ENCODE assay signal across 9 cellular contexts in genomic region chr12:119649202-119649808, GRCh38. TPM values are rescaled to one million over a fixed set of nuclear protein-coding genes. Genes with fewer than 3 reads are reported as not detected.
A peak's percentile ranks its signal among the peaks of the same experiment; 100 is the strongest.
DNase-seq lines count a peak whose midpoint lies in the region; ATAC-seq and TF ChIP-seq lines count a peak whose summit lies in the region.
"Had no signal": no experiment of that assay in that cellular context is flagged by ENCODE, and none has a peak within 500 bp of the region (broad histone marks: within the 10 kb centered on the region; RNA-seq: fewer than 3 reads in every experiment).

No MANE protein-coding gene starts in this region.

- no peak overlapping the region for H3K27ac Mint-ChIP-seq in activated naive CD4-positive, alpha-beta T cell treated with anti-CD3 and anti-CD28 coated beads, Interleukin-2, amount 50 U/mL, for 72 hours
- H3K27ac Mint-ChIP-seq: CD4-positive, alpha-beta memory T cell had no signal

- in situ Hi-C loops in gastrocnemius medialis (cut with MboI; ENCODE audit: low sequenced_read_pairs in 4 of 4) = no loop called here

- H3K36me3 ChIP-seq in colonic mucosa (no peaks in the 10 kb centered on the region), gastrocnemius medialis (no peaks in the 10 kb centered on the region)

- TF ChIP-seq CTCF in colonic mucosa (IDR thresholded peaks at IDR 0.05) (peak; percentile 47), gastrocnemius medialis (IDR thresholded peaks at IDR 0.05 in 4 of 5, conservative IDR thresholded peaks at IDR 0.05 in 1 of 5) (peak; percentile 46 to 77 (median 69))

- peaks cover 5 to 10% of the 10 kb centered on the region in 2 donors for H3K36me3 Mint-ChIP-seq in activated naive CD4-positive, alpha-beta T cell treated with anti-CD3 and anti-CD28 coated beads, Interleukin-2, amount 50 U/mL, for 72 hours

- no peak for TF ChIP-seq POLR2A in gastrocnemius medialis (IDR thresholded peaks at IDR 0.05)

- H3K9me3 ChIP-seq in colonic mucosa (no peaks in the 10 kb centered on the region), gastrocnemius medialis (no peaks in the 10 kb centered on the region)

- intact Hi-C loops in colonic mucosa (cut with DNase I) (no loop called here), gastrocnemius medialis (cut with DNase I; ENCODE audit: low total_unique reads) (loop anchor here (5.0 kb wide), 1 partner anchor 207 kb away; no protein-coding TSS in a partner anchor)

- H3K9me3 Mint-ChIP-seq in activated naive CD4-positive, alpha-beta T cell treated with anti-CD3 and anti-CD28 coated beads, Interleukin-2, amount 50 U/mL, for 72 hours = peaks cover 0 to 17% of the 10 kb centered on the region in 2 donors

- H3K27me3 ChIP-seq in colonic mucosa (no peaks in the 10 kb centered on the region), gastrocnemius medialis (no peaks in the 10 kb centered on the region)

- H3K9ac ChIP-seq in colonic mucosa (ENCODE audit: low read depth in 2 of 2, low read length in 2 of 2) = no peak overlapping the region

- no peaks in the 10 kb centered on the region for H3K4me1 ChIP-seq in colonic mucosa
- H3K4me1 ChIP-seq in gastrocnemius medialis = peaks cover 4 to 5% of the 10 kb centered on the region in 2 donors

- H3K27ac ChIP-seq in colonic mucosa (no peak overlapping the region), gastrocnemius medialis (no peak overlapping the region)

- H3K4me3 ChIP-seq in colonic mucosa = no peak overlapping the region
- H3K4me3 ChIP-seq in gastrocnemius medialis = no peak overlapping the region

- no peak for ATAC-seq in gastrocnemius medialis
- no peak for ATAC-seq in HG03139 (IDR thresholded peaks at IDR 0.05; ENCODE audit: unreplicated experiment)
- ATAC-seq in activated naive CD4-positive, alpha-beta T cell treated with anti-CD3 and anti-CD28 coated beads, Interleukin-2, amount 50 U/mL, for 72 hours = no peak

- DNase-seq in NCI-H1436 (lab: John Stamatoyannopoulos, UW) (peak; percentile 39), NCI-H1436 treated with DMSO at 0.1 percent for 48 hours (lab: John Stamatoyannopoulos, UW) (no peak), NAMALWA (ENCODE audit: low spot score) (peak; percentile 57), colonic mucosa (no peak), gastrocnemius medialis (no peak), NCI-H524 (lab: John Stamatoyannopoulos, UW) (no peak)
- DNase-seq in activated naive CD4-positive, alpha-beta T cell treated with anti-CD3 and anti-CD28 coated beads, Interleukin-2, amount 50 U/mL, for 72 hours (ENCODE audit: low spot score in 2 of 2) = no peak

RNA-seq across cellular contexts. Expression of gene PRKAB1, which starts 18.6 kb away (rescaled TPM):
- total RNA-seq in colonic mucosa = 10 to 100 TPM; 70.4 to 76.7 TPM
- total RNA-seq in gastrocnemius medialis = 10 to 100 TPM in 3 of 4 donors, 1 to 10 TPM in 1; 7.1 to 21.0 (median 17.6) TPM
- 10 to 100 TPM; 18.2 to 63.7 TPM for total RNA-seq in activated naive CD4-positive, alpha-beta T cell treated with anti-CD3 and anti-CD28 coated beads, Interleukin-2, amount 50 U/mL, for 72 hours

RNA-seq across cellular contexts. Expression of gene TMEM233, which starts 55.7 kb away (rescaled TPM):
- total RNA-seq in colonic mucosa (under 1 TPM; 0.10 to 0.13 TPM), gastrocnemius medialis (10 to 100 TPM; 25.2 to 89.1 (median 57.8) TPM)
- not detected for total RNA-seq in activated naive CD4-positive, alpha-beta T cell treated with anti-CD3 and anti-CD28 coated beads, Interleukin-2, amount 50 U/mL, for 72 hours
- total RNA-seq: CD4-positive, alpha-beta memory T cell had no signal

Comparison
In these comparisons a context has a peak if more than half of its experiments do, and no peak if none do; other contexts are left out.
1. DNase-seq: peak in NCI-H1436 (single experiment) and NAMALWA (single experiment); none in NCI-H1436 treated with DMSO at 0.1 percent for 48 hours (single experiment), colonic mucosa (single experiment), gastrocnemius medialis (0 of 2), activated naive CD4-positive, alpha-beta T cell treated with anti-CD3 and anti-CD28 coated beads, Interleukin-2, amount 50 U/mL, for 72 hours (0 of 2) and NCI-H524 (0 of 2).
2. RNA of gene TMEM233, which starts 55.7 kb away (total RNA-seq): 25.2 to 89.1 TPM in gastrocnemius medialis; 0.10 to 0.13 TPM in colonic mucosa and not detected in activated naive CD4-positive, alpha-beta T cell treated with anti-CD3 and anti-CD28 coated beads, Interleukin-2, amount 50 U/mL, for 72 hours; every median in the first group is over 10 times any median in the second.